ENCODE assay signal across 12 cellular contexts in the genomic region with DNA sequence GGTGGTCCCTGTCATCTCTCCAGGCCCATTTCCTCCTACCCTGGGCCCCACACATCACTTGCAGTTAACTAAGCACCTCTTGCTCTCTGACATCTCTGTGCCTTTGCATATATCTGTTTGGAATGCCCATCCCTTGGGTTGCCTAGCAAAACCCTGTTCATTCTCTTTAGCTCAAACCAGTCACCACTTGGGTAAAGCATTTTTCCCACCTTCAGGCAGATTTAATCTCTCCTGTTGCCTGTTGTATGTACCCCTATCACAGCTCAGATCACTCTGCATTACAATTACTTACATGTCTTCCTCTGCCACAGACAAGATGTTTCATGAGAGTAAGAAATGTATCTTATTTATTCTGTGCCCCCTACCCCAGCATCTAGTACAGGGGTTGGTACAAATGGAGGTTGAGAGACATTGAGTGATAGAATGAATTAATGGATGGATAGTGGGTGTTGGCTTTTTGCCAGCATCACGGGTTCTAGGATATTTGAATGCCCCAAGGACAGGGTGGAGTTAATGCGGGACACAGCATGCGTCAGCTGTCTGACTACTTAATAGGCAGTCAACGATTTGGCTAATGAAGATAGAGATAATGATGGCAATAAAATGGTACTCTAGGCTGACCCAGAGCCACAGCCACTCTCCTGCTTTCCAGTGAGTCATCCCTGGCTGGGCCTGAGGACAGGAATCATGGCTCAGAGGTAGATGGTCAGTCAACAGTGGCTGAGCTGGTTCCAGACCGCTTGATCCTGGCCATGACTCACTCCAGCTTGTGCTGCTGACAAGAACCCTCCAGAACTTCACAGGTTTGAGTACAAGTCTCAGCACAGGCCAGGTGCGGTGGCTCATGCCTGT. TPM values are rescaled to one million over a fixed set of nuclear protein-coding genes. Genes with fewer than 3 reads are reported as not detected.
A peak's percentile ranks its signal among the peaks of the same experiment; 100 is the strongest.
DNase-seq lines count a peak whose midpoint lies in the region; ATAC-seq, FAIRE-seq and TF ChIP-seq lines count a peak whose summit lies in the region.
"Had no signal": no experiment of that assay in that cellular context is flagged by ENCODE, and none has a peak within 500 bp of the region (broad histone marks: within the 10 kb centered on the region; RNA-seq: fewer than 3 reads in every experiment).

No MANE protein-coding gene starts in this region.

- BruUV-seq in Panc1 (replicated peaks; lab: Mats Ljungman, UMichigan): no TSS peak

- no peak for TF ChIP-seq CTCF in Panc1 (IDR thresholded peaks at IDR 0.05)
- no peak for TF ChIP-seq CTCF in pancreas (IDR thresholded peaks at IDR 0.05)

- H3K4me1 ChIP-seq in Panc1 (ENCODE audit: control insufficient read depth, insufficient read depth, low read length) (peaks cover 26% of the 10 kb centered on the region), pancreas (peaks cover 0 to 20% (median 15%) of the 10 kb centered on the region in 3 donors)

- 35 to 39% methylated on average over 6 of the region's 6 CpGs for WGBS in pancreas, 2 donors

- H3K27ac ChIP-seq in Panc1 (ENCODE audit: low read length): peak overlapping the region; percentile 54
- peak overlapping the region in 3 of 4 donors; percentile 9 to 59 (median 22) for H3K27ac ChIP-seq in pancreas
- H3K27ac ChIP-seq: heart right ventricle had no signal

- FAIRE-seq in pancreas (lab: Jason Lieb, UNC): no peak

- POLR2A ChIA-PET in Panc1 (lab: Charles Lee): no interaction called here

- H3K36me3 ChIP-seq in Panc1 (ENCODE audit: control insufficient read depth, insufficient read depth, low read length) (no peaks in the 10 kb centered on the region), pancreas (no peaks in the 10 kb centered on the region)

- H3K4me3 ChIP-seq in Panc1 (ENCODE audit: low read depth in 2 of 2, low read length in 2 of 2) (no peak overlapping the region), pancreas (no peak overlapping the region)
- H3K4me3 ChIP-seq: heart right ventricle had no signal

- ATAC-seq in Panc1 (peak; percentile 94), pancreas (peak; percentile 74 to 82 (median 78))

- CTCF ChIA-PET in Panc1 (lab: Charles Lee): no interaction called here

- intact Hi-C loops in Panc1 (cut with micrococcal nuclease; ENCODE audit: unreplicated experiment) (no loop called here), pancreas (cut with DNase I) (no loop called here)

- no peaks in the 10 kb centered on the region for H3K9me3 ChIP-seq in Panc1 (ENCODE audit: control insufficient read depth, insufficient read depth, low read depth, low read length)
- H3K9me3 ChIP-seq in pancreas: no peaks in the 10 kb centered on the region
- H3K9me3 ChIP-seq: heart right ventricle had no signal

- H3K27me3 ChIP-seq in Panc1 (ENCODE audit: control insufficient read depth, insufficient read depth, low read length): no peaks in the 10 kb centered on the region
- H3K27me3 ChIP-seq in pancreas: no peaks in the 10 kb centered on the region
- H3K27me3 ChIP-seq: heart right ventricle had no signal

- in situ Hi-C loops in Panc1 (cut with HindIII; ENCODE audit: low pct_unique_long_range_greater_than_20kb, low sequenced_read_pairs): no loop called here

- DNase-seq in EL (peak; percentile 93), Panc1 (ENCODE audit: low read depth, low spot score) (peak; percentile 79), fibroblast of gingiva (ENCODE audit: low read depth) (peak; percentile 47), pancreas (peak in 4 of 6 donors; percentile 55 to 86 (median 73)), C1 segment of cervical spinal cord (lab: John Stamatoyannopoulos, UW) (no peak), NCI-H446 treated with DMSO at 0.1 percent for 48 hours (lab: John Stamatoyannopoulos, UW) (no peak)
- no peak for DNase-seq in activated CD4-positive, alpha-beta T cell treated with anti-CD3 and anti-CD28 coated beads for 1 hour
- DNase-seq in activated CD4-positive, alpha-beta T cell treated with anti-CD3 and anti-CD28 coated beads for 4 hours: no peak
- DNase-seq: activated naive CD4-positive, alpha-beta T cell treated with anti-CD3 and anti-CD28 coated beads, Interleukin-2, amount 50 U/mL, for 16 hours; heart right ventricle; NCI-H345 had no signal

RNA-seq across cellular contexts. Expression of gene NR0B2, which starts 6.5 kb away (rescaled TPM):
- 5.2 TPM for total RNA-seq in Panc1 (2021; ENCODE audit: unreplicated experiment)
- 19.3 TPM for polyA plus RNA-seq in Panc1 (2012; ENCODE audit: insufficient read length)
- total RNA-seq in pancreas: 10 to 100 TPM in 4 of 6 donors, 1 to 10 TPM in 2; 7.5 to 29.4 (median 11.4) TPM
- polyA plus RNA-seq in pancreas: 10 to 100 TPM; 20.9 to 37.5 TPM
- total RNA-seq: osteocyte had no signal

RNA-seq across cellular contexts. Expression of gene GPATCH3, which starts 7.0 kb away (rescaled TPM):
- total RNA-seq in Panc1 (2021; ENCODE audit: unreplicated experiment) (29.7 TPM), pancreas (1 to 10 TPM; 3.9 to 8.0 (median 6.1) TPM)
- polyA plus RNA-seq in Panc1 (2012; ENCODE audit: insufficient read length): 32.1 TPM
- polyA plus RNA-seq in pancreas: 10 to 100 TPM; 13.9 to 18.1 TPM

RNA-seq across cellular contexts. Expression of gene NUDC, which starts 14.2 kb away (rescaled TPM):
- total RNA-seq in Panc1 (2021; ENCODE audit: unreplicated experiment): 161 TPM
- 340 TPM for polyA plus RNA-seq in Panc1 (2012; ENCODE audit: insufficient read length)
- 10 to 100 TPM; 25.6 to 42.5 (median 31.5) TPM for total RNA-seq in pancreas
- 10 to 100 TPM; 42.8 to 54.1 TPM for polyA plus RNA-seq in pancreas

RNA-seq across cellular contexts. Expression of gene GPN2, which starts 17.2 kb away (rescaled TPM):
- total RNA-seq in Panc1 (2021; ENCODE audit: unreplicated experiment) (41.9 TPM), pancreas (10 to 100 TPM in 5 of 6 donors, 1 to 10 TPM in 1; 9.4 to 14.1 (median 11.3) TPM)
- polyA plus RNA-seq in Panc1 (2012; ENCODE audit: insufficient read length): 51.1 TPM
- 10 to 100 TPM; 11.8 to 14.2 TPM for polyA plus RNA-seq in pancreas

RNA-seq across cellular contexts. Expression of gene SFN, which starts 44.3 kb away (rescaled TPM):
- total RNA-seq in Panc1 (2021; ENCODE audit: unreplicated experiment) (188 TPM), pancreas (1 to 10 TPM in 3 of 6 donors, under 1 TPM in 2, not detected in 1; 0.28 to 1.8 (median 1.0) TPM)
- 353 TPM for polyA plus RNA-seq in Panc1 (2012; ENCODE audit: insufficient read length)
- polyA plus RNA-seq in pancreas: under 1 TPM; 0.46 to 0.77 TPM
- total RNA-seq: osteocyte had no signal

Comparison
In these comparisons a context has a peak if more than half of its experiments do, and no peak if none do; other contexts are left out.
1. DNase-seq: peak in EL (single experiment), Panc1 (single experiment), fibroblast of gingiva (single experiment) and pancreas (4 of 6); none in C1 segment of cervical spinal cord (0 of 14), NCI-H446 treated with DMSO at 0.1 percent for 48 hours (single experiment), activated CD4-positive, alpha-beta T cell treated with anti-CD3 and anti-CD28 coated beads for 1 hour (single experiment) and activated CD4-positive, alpha-beta T cell treated with anti-CD3 and anti-CD28 coated beads for 4 hours (0 of 2).